29 cellular contexts compared by ENCODE assay signal in the genomic region with DNA sequence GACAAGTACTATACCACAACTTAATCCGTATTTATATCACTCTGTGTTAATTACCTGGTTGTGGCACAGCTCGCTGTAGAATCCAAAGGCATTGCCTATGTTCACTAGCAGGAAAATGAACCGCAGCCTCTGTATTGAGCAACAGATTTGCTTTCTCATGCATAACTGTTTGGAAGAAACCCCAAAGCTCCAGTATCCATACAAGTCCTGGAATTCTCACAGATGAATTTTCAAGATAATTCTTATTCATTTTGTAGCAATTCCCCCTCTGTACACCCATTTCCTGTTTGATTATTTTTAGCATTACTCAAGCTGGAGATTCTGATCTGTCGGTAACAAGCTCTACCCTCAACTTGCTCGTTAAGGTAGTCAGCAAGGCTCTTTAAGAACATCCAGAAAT.
DNase-seq lines count a peak whose midpoint lies in the region; ATAC-seq, FAIRE-seq and TF ChIP-seq lines count a peak whose summit lies in the region.
"Had no signal": no experiment of that assay in that cellular context is flagged by ENCODE, and none has a peak within 500 bp of the region (broad histone marks: within the 10 kb centered on the region; RNA-seq: fewer than 3 reads in every experiment).

No MANE protein-coding gene starts in this region.

- no peaks in the 10 kb centered on the region for H3K4me1 Mint-ChIP-seq in astrocyte (ENCODE audit: low read depth, unreplicated experiment)
- H3K4me1 Mint-ChIP-seq in activated CD4-positive, alpha-beta T cell treated with anti-CD3 and anti-CD28 coated beads, Interleukin-2, amount 10 ng/mL, durations not matched to agents 24 days and 14 days: no peaks in the 10 kb centered on the region
- H3K4me1 Mint-ChIP-seq: CD4-positive, CD25-positive, alpha-beta regulatory T cell; central memory CD8-positive, alpha-beta T cell had no signal

- H3K27ac Mint-ChIP-seq in astrocyte (ENCODE audit: unreplicated experiment): no peak overlapping the region
- H3K27ac Mint-ChIP-seq in activated CD4-positive, alpha-beta T cell treated with anti-CD3 and anti-CD28 coated beads, Interleukin-2, amount 10 ng/mL, durations not matched to agents 24 days and 14 days: no peak overlapping the region
- H3K27ac Mint-ChIP-seq: activated CD8-positive, alpha-beta T cell treated with anti-CD3 and anti-CD28 coated beads, Interleukin-2, amount 10 ng/mL, durations not matched to agents 7 days and 5 days; activated naive CD4-positive, alpha-beta T cell treated with anti-CD3 and anti-CD28 coated beads, Interleukin-2, amount 50 U/mL, for 72 hours; activated T-helper 2 cell treated with anti-CD3 and anti-CD28 coated beads, Interferon-gamma antibody, Interleukin-2, Interleukin-4, amounts not matched to agents 10 μg/mL and 5 μg/mL and 100 μg/mL, durations not matched to agents 14 hours and 24 hours and 36 hours; CD4-positive, CD25-positive, alpha-beta regulatory T cell; natural killer cell treated with Interleukin-12 subunit alpha and Interleukin-12 subunit beta and Interleukin-15 and Interleukin-18, amount 100 ng/mL, for 72 hours; stimulated activated naive CD8-positive, alpha-beta T cell treated with anti-CD3 and anti-CD28 coated beads, Interleukin-15, Interleukin-2, amounts not matched to agents 100 ng/mL and 50 ng/mL, for 24 hours had no signal

- H3K27me3 Mint-ChIP-seq in astrocyte (ENCODE audit: low read depth, unreplicated experiment): peaks cover 16% of the 10 kb centered on the region
- H3K27me3 Mint-ChIP-seq in activated CD4-positive, alpha-beta T cell treated with anti-CD3 and anti-CD28 coated beads, Interleukin-2, amount 10 ng/mL, durations not matched to agents 24 days and 14 days: peaks cover 4% of the 10 kb centered on the region

- H3K9ac ChIP-seq in GM23248 (no peak overlapping the region), astrocyte (ENCODE audit: low read length) (no peak overlapping the region)

- no peak for FAIRE-seq in astrocyte (lab: Jason Lieb, UNC)
- FAIRE-seq: GM12891 had no signal

- H3K9me3 Mint-ChIP-seq in astrocyte (ENCODE audit: unreplicated experiment): no peaks in the 10 kb centered on the region
- H3K9me3 Mint-ChIP-seq in activated CD4-positive, alpha-beta T cell treated with anti-CD3 and anti-CD28 coated beads, Interleukin-2, amount 10 ng/mL, durations not matched to agents 24 days and 14 days: no peaks in the 10 kb centered on the region
- H3K9me3 Mint-ChIP-seq: activated naive CD4-positive, alpha-beta T cell treated with anti-CD3 and anti-CD28 coated beads, Interleukin-2, amount 50 U/mL, for 72 hours; activated T-helper 2 cell treated with anti-CD3 and anti-CD28 coated beads, Interferon-gamma antibody, Interleukin-2, Interleukin-4, amounts not matched to agents 10 μg/mL and 5 μg/mL and 100 μg/mL, durations not matched to agents 14 hours and 24 hours and 36 hours; central memory CD8-positive, alpha-beta T cell; natural killer cell treated with Interleukin-12 subunit alpha and Interleukin-12 subunit beta and Interleukin-15 and Interleukin-18, amount 100 ng/mL, for 72 hours; stimulated activated naive CD8-positive, alpha-beta T cell treated with anti-CD3 and anti-CD28 coated beads, Interleukin-15, Interleukin-2, amounts not matched to agents 100 ng/mL and 50 ng/mL, for 24 hours had no signal

- WGBS in GM23248 (ENCODE audit: low coverage in 1 of 2, low lambda C conversion rate in 2 of 2, missing lambda C conversion rate in 2 of 2), 2 experiments: 64 to 71% methylated on average over 5 of the region's 5 CpGs

- no peaks in the 10 kb centered on the region for H3K36me3 Mint-ChIP-seq in astrocyte (ENCODE audit: low read depth, unreplicated experiment)
- H3K36me3 Mint-ChIP-seq in activated CD4-positive, alpha-beta T cell treated with anti-CD3 and anti-CD28 coated beads, Interleukin-2, amount 10 ng/mL, durations not matched to agents 24 days and 14 days (ENCODE audit: low read depth): no peaks in the 10 kb centered on the region
- H3K36me3 Mint-ChIP-seq: activated naive CD4-positive, alpha-beta T cell treated with anti-CD3 and anti-CD28 coated beads, Interleukin-2, amount 50 U/mL, for 72 hours; CD4-positive, CD25-positive, alpha-beta regulatory T cell; natural killer cell treated with Interleukin-12 subunit alpha and Interleukin-12 subunit beta and Interleukin-15 and Interleukin-18, amount 100 ng/mL, for 72 hours had no signal

- H4K20me1 ChIP-seq in GM23248 (ENCODE audit: insufficient read depth) (no peaks in the 10 kb centered on the region), astrocyte (ENCODE audit: insufficient read depth, low read length) (no peaks in the 10 kb centered on the region)

- H3K4me2 ChIP-seq in GM23248 (ENCODE audit: unreplicated experiment): no peak overlapping the region
- H3K4me2 ChIP-seq in astrocyte (ENCODE audit: low read length): peak overlapping the region; percentile 39

- DNase-seq in AG09319 (ENCODE audit: extremely low read depth, low read depth): peak; percentile 4
- peak; percentile 51 for DNase-seq in GM23248
- DNase-seq in astrocyte (ENCODE audit: low read depth): peak; percentile 78
- DNase-seq in hepatic stellate cell (ENCODE audit: low spot score): peak; percentile 53
- DNase-seq in GM19238 (ENCODE audit: insufficient read length, low spot score): no peak
- DNase-seq in activated CD4-positive, alpha-beta T cell treated with anti-CD3 and anti-CD28 coated beads, Interleukin-2, amount 10 ng/mL, durations not matched to agents 24 days and 14 days: no peak
- DNase-seq: activated CD8-positive, alpha-beta T cell treated with anti-CD3 and anti-CD28 coated beads, Interleukin-2, amount 10 ng/mL, durations not matched to agents 7 days and 5 days; CD4-positive, CD25-positive, alpha-beta regulatory T cell; DND-41; glutamatergic neuron; H7; KBM-7; lower lobe of right lung; MM.1S; mucosa of descending colon; NCI-H1417; NCI-H2081 treated with DMSO at 0.1 percent for 48 hours; NCI-H345; NCI-H748 treated with DMSO at 0.1 percent for 48 hours had no signal

- no peak for ATAC-seq in HG03378 (IDR thresholded peaks at IDR 0.05; ENCODE audit: unreplicated experiment)
- ATAC-seq in GM21381 (IDR thresholded peaks at IDR 0.05; ENCODE audit: unreplicated experiment): no peak
- ATAC-seq: activated CD8-positive, alpha-beta T cell treated with anti-CD3 and anti-CD28 coated beads, Interleukin-2, amount 10 ng/mL, durations not matched to agents 7 days and 5 days; activated naive CD4-positive, alpha-beta T cell treated with anti-CD3 and anti-CD28 coated beads, Interleukin-2, amount 50 U/mL, for 72 hours; lower lobe of right lung; mucosa of descending colon; natural killer cell treated with Interleukin-12 subunit alpha and Interleukin-12 subunit beta and Interleukin-15 and Interleukin-18, amount 100 ng/mL, for 72 hours had no signal

- peaks cover 11% of the 10 kb centered on the region for H3K27me3 ChIP-seq in GM23248 (replicated peaks; ENCODE audit: insufficient read depth)
- H3K27me3 ChIP-seq in astrocyte (ENCODE audit: insufficient read depth, low read length): no peaks in the 10 kb centered on the region
- H3K27me3 ChIP-seq: ascending aorta had no signal

- H3K9me3 ChIP-seq in GM23248 (ENCODE audit: low read depth) (no peaks in the 10 kb centered on the region), astrocyte (ENCODE audit: insufficient read depth, low read depth, low read length) (no peaks in the 10 kb centered on the region)
- H3K9me3 ChIP-seq: ascending aorta, lower lobe of right lung, mucosa of descending colon had no signal

- H2AFZ ChIP-seq in GM23248 (no peak overlapping the region), astrocyte (ENCODE audit: low read depth, low read length) (peak overlapping the region; percentile 39)

- H3F3A ChIP-seq in GM23248 (ENCODE audit: insufficient read depth): no peaks in the 10 kb centered on the region

- H3K4me3 ChIP-seq in GM23248: no peak overlapping the region
- no peak overlapping the region for H3K4me3 ChIP-seq in astrocyte (ENCODE audit: insufficient read depth, low read depth, low read length)
- H3K4me3 ChIP-seq: ascending aorta, lower lobe of right lung, mucosa of descending colon, skin epidermis had no signal

- TF ChIP-seq CTCF in AG09319 (IDR thresholded peaks at IDR 0.05; ENCODE audit: low read depth, low read length) (no peak), astrocyte (IDR thresholded peaks at IDR 0.05; ENCODE audit: insufficient read depth, low read depth, low read length) (no peak)

- no peak overlapping the region for H3K4me3 Mint-ChIP-seq in astrocyte (ENCODE audit: unreplicated experiment)
- H3K4me3 Mint-ChIP-seq in activated CD4-positive, alpha-beta T cell treated with anti-CD3 and anti-CD28 coated beads, Interleukin-2, amount 10 ng/mL, durations not matched to agents 24 days and 14 days: no peak overlapping the region
- H3K4me3 Mint-ChIP-seq: activated CD8-positive, alpha-beta T cell treated with anti-CD3 and anti-CD28 coated beads, Interleukin-2, amount 10 ng/mL, durations not matched to agents 7 days and 5 days; central memory CD8-positive, alpha-beta T cell; natural killer cell treated with Interleukin-12 subunit alpha and Interleukin-12 subunit beta and Interleukin-15 and Interleukin-18, amount 100 ng/mL, for 72 hours; stimulated activated naive CD8-positive, alpha-beta T cell treated with anti-CD3 and anti-CD28 coated beads, Interleukin-15, Interleukin-2, amounts not matched to agents 100 ng/mL and 50 ng/mL, for 24 hours had no signal

- H3K4me1 ChIP-seq in GM23248 (ENCODE audit: insufficient read depth) (0 out of 2 replicates have a peak, but pooled peaks cover 7% of the 10 kb centered on the region), astrocyte (ENCODE audit: insufficient read depth, low read length) (no peaks in the 10 kb centered on the region)
- H3K4me1 ChIP-seq: ascending aorta, lower lobe of right lung had no signal

- no peaks in the 10 kb centered on the region for H3K36me3 ChIP-seq in GM23248 (ENCODE audit: low read depth)
- no peaks in the 10 kb centered on the region for H3K36me3 ChIP-seq in astrocyte (ENCODE audit: insufficient read depth, low read length)
- H3K36me3 ChIP-seq: ascending aorta, lower lobe of right lung had no signal

- H3K9me2 ChIP-seq in GM23248 (ENCODE audit: insufficient read depth): no peaks in the 10 kb centered on the region

- intact Hi-C loops in activated CD4-positive, alpha-beta T cell treated with anti-CD3 and anti-CD28 coated beads, Interleukin-2, amount 10 ng/mL, durations not matched to agents 24 days and 14 days (cut with micrococcal nuclease): no loop called here

- in situ Hi-C loops in GM23248 (cut with MboI): no loop called here

- no peak overlapping the region for H3K27ac ChIP-seq in GM23248
- H3K27ac ChIP-seq in astrocyte (ENCODE audit: low read depth, low read length): no peak overlapping the region
- H3K27ac ChIP-seq: ascending aorta, lower lobe of right lung, skin epidermis had no signal

- no peaks in the 10 kb centered on the region for H3K79me2 ChIP-seq in GM23248 (ENCODE audit: insufficient read depth)
- no peaks in the 10 kb centered on the region for H3K79me2 ChIP-seq in astrocyte (ENCODE audit: insufficient read depth, low read length)

Comparison
In these comparisons a context has a peak if more than half of its experiments do, and no peak if none do; other contexts are left out.
1. DNase-seq: peak in AG09319 (single experiment), GM23248 (single experiment), astrocyte (single experiment) and hepatic stellate cell (single experiment); none in GM19238 (single experiment) and activated CD4-positive, alpha-beta T cell treated with anti-CD3 and anti-CD28 coated beads, Interleukin-2, amount 10 ng/mL, durations not matched to agents 24 days and 14 days (single experiment).